5 cellular contexts compared by ENCODE assay signal in the genomic region with DNA sequence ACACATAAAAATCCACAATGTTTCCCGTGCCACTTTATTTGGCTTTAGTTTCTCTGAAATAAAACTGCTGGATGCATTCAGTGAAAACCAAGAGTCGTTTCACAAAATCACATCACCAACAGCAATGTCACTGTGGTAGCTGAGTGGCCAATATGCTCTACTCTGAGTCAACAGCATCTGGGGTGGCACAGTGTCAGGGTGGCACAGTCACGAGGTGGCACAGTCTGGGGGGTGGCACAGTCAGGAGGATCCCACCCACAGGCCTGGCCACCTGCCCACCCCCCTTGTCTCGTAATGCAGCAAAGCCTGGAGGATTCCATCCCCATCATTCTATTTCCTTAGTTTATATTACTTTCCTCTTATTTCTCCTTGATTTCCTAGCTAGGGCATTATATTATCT.
"Had no signal": no experiment of that assay in that cellular context is flagged by ENCODE, and none has a peak within 500 bp of the region (broad histone marks: within the 10 kb centered on the region; RNA-seq: fewer than 3 reads in every experiment).

No MANE protein-coding gene starts in this region.

- H3K4me3 ChIP-seq: skin epidermis, stomach, tibial artery had no signal

- H3K9me3 ChIP-seq: stomach, tibial artery had no signal

- H3K27me3 ChIP-seq: tibial artery had no signal

- H3K36me3 ChIP-seq: stomach, tibial artery had no signal

- H3K4me1 ChIP-seq: stomach had no signal

- ATAC-seq: activated CD8-positive, alpha-beta T cell treated with anti-CD3 and anti-CD28 coated beads, Interleukin-2, amount 10 ng/mL, durations not matched to agents 7 days and 5 days had no signal

- H3K27ac ChIP-seq: stomach had no signal

- DNase-seq: activated CD8-positive, alpha-beta T cell treated with anti-CD3 and anti-CD28 coated beads, Interleukin-2, amount 10 ng/mL, durations not matched to agents 7 days and 5 days; stomach; T1000 had no signal
